Comparison of ENCODE assay signal across 11 cellular contexts in genomic region chr5:119220576-119221197, GRCh38.
A peak's percentile ranks its signal among the peaks of the same experiment; 100 is the strongest.
DNase-seq lines count a peak whose midpoint lies in the region; ATAC-seq and TF ChIP-seq lines count a peak whose summit lies in the region.
"Had no signal": no experiment of that assay in that cellular context is flagged by ENCODE, and none has a peak within 500 bp of the region (broad histone marks: within the 10 kb centered on the region; RNA-seq: fewer than 3 reads in every experiment).

No MANE protein-coding gene starts in this region.

- no peaks in the 10 kb centered on the region for H3K27me3 Mint-ChIP-seq in activated CD8-positive, alpha-beta T cell treated with anti-CD3 and anti-CD28 coated beads for 36 hours
- no peaks in the 10 kb centered on the region for H3K27me3 Mint-ChIP-seq in glutamatergic neuron (ENCODE audit: unreplicated experiment)
- H3K27me3 Mint-ChIP-seq: activated CD4-positive, alpha-beta memory T cell treated with anti-CD3 and anti-CD28 coated beads, Interleukin-2, amount 10 ng/mL, durations not matched to agents 7 days and 5 days had no signal

- no peak overlapping the region for H3K4me3 ChIP-seq in ascending aorta

- no peaks in the 10 kb centered on the region for H3K4me1 ChIP-seq in ascending aorta

- ATAC-seq in GM19328 (IDR thresholded peaks at IDR 0.05; ENCODE audit: unreplicated experiment): peak; percentile 86
- ATAC-seq in HG02798 (IDR thresholded peaks at IDR 0.05; ENCODE audit: poor library complexity, unreplicated experiment): peak; percentile 90
- ATAC-seq in HG03575 (IDR thresholded peaks at IDR 0.05; ENCODE audit: extremely low read depth, insufficient number of reproducible peaks, low FRiP score, unreplicated experiment): peak; percentile 73
- no peak for ATAC-seq in activated CD8-positive, alpha-beta T cell treated with anti-CD3 and anti-CD28 coated beads for 36 hours

- no peak for TF ChIP-seq CTCF in activated CD8-positive, alpha-beta T cell treated with anti-CD3 and anti-CD28 coated beads for 36 hours (IDR thresholded peaks at IDR 0.05)
- no peak for TF ChIP-seq CTCF in ascending aorta (IDR thresholded peaks at IDR 0.05)
- no peak for TF ChIP-seq CTCF in glutamatergic neuron (IDR thresholded peaks at IDR 0.05; ENCODE audit: partially characterized antibody, unreplicated experiment)

- no peaks in the 10 kb centered on the region for H3K27me3 ChIP-seq in ascending aorta

- H3K36me3 ChIP-seq in ascending aorta: peaks cover 4 to 7% of the 10 kb centered on the region in 2 donors

- H3K36me3 Mint-ChIP-seq in activated CD8-positive, alpha-beta T cell treated with anti-CD3 and anti-CD28 coated beads for 36 hours (ENCODE audit: low read depth): peaks cover 6% of the 10 kb centered on the region
- H3K36me3 Mint-ChIP-seq in glutamatergic neuron (ENCODE audit: unreplicated experiment): no peaks in the 10 kb centered on the region

- no peaks in the 10 kb centered on the region for H3K9me3 Mint-ChIP-seq in activated CD8-positive, alpha-beta T cell treated with anti-CD3 and anti-CD28 coated beads for 36 hours
- H3K9me3 Mint-ChIP-seq in glutamatergic neuron (ENCODE audit: unreplicated experiment): no peaks in the 10 kb centered on the region
- H3K9me3 Mint-ChIP-seq: activated CD4-positive, alpha-beta memory T cell treated with anti-CD3 and anti-CD28 coated beads, Interleukin-2, amount 10 ng/mL, durations not matched to agents 7 days and 5 days had no signal

- H3K4me3 Mint-ChIP-seq in activated CD8-positive, alpha-beta T cell treated with anti-CD3 and anti-CD28 coated beads for 36 hours: no peak overlapping the region
- H3K4me3 Mint-ChIP-seq in glutamatergic neuron (ENCODE audit: unreplicated experiment): no peak overlapping the region
- H3K4me3 Mint-ChIP-seq: activated CD4-positive, alpha-beta memory T cell treated with anti-CD3 and anti-CD28 coated beads, Interleukin-2, amount 10 ng/mL, durations not matched to agents 7 days and 5 days had no signal

- DNase-seq in CD1c-positive myeloid dendritic cell (ENCODE audit: extremely low spot score) (peak; percentile 21), ascending aorta (ENCODE audit: low spot score in 2 of 2) (no peak), glutamatergic neuron (no peak), NCI-H446 (lab: John Stamatoyannopoulos, UW) (no peak)
- DNase-seq in activated CD8-positive, alpha-beta T cell treated with anti-CD3 and anti-CD28 coated beads for 36 hours: no peak
- DNase-seq: activated CD4-positive, alpha-beta memory T cell treated with anti-CD3 and anti-CD28 coated beads, Interleukin-2, amount 10 ng/mL, durations not matched to agents 7 days and 5 days; NCI-H2171; nucleus accumbens had no signal

- H3K27ac ChIP-seq in ascending aorta: no peak overlapping the region

- no peak overlapping the region for H3K27ac Mint-ChIP-seq in activated CD8-positive, alpha-beta T cell treated with anti-CD3 and anti-CD28 coated beads for 36 hours
- H3K27ac Mint-ChIP-seq in glutamatergic neuron (ENCODE audit: unreplicated experiment): no peak overlapping the region
- H3K27ac Mint-ChIP-seq: activated CD4-positive, alpha-beta memory T cell treated with anti-CD3 and anti-CD28 coated beads, Interleukin-2, amount 10 ng/mL, durations not matched to agents 7 days and 5 days had no signal

- CTCF ChIA-PET in activated CD8-positive, alpha-beta T cell treated with anti-CD3 and anti-CD28 coated beads for 36 hours (lab: Charles Lee): interaction anchor here (1.2 to 1.9 kb wide), 3 partner anchors 16 to 232 kb away, joined by 3 to 7 read pairs (median 7); partner anchors contain the start of gene DTWD2

- intact Hi-C loops in activated CD8-positive, alpha-beta T cell treated with anti-CD3 and anti-CD28 coated beads for 36 hours (cut with micrococcal nuclease): no loop called here
- intact Hi-C loops in ascending aorta (cut with DNase I): no loop called here

- POLR2A ChIA-PET in activated CD8-positive, alpha-beta T cell treated with anti-CD3 and anti-CD28 coated beads for 36 hours (lab: Charles Lee): no interaction called here

- no peaks in the 10 kb centered on the region for H3K9me3 ChIP-seq in ascending aorta

- no peaks in the 10 kb centered on the region for H3K4me1 Mint-ChIP-seq in activated CD8-positive, alpha-beta T cell treated with anti-CD3 and anti-CD28 coated beads for 36 hours (ENCODE audit: low read depth)
- H3K4me1 Mint-ChIP-seq in glutamatergic neuron (ENCODE audit: low read depth, unreplicated experiment): no peaks in the 10 kb centered on the region
- H3K4me1 Mint-ChIP-seq: activated CD4-positive, alpha-beta memory T cell treated with anti-CD3 and anti-CD28 coated beads, Interleukin-2, amount 10 ng/mL, durations not matched to agents 7 days and 5 days had no signal
